Comparison of ENCODE assay signal across 9 cellular contexts in genomic region chr9:69919461-69920061, GRCh38.
DNase-seq lines count a peak whose midpoint lies in the region; ATAC-seq, FAIRE-seq and TF ChIP-seq lines count a peak whose summit lies in the region.
"Had no signal": no experiment of that assay in that cellular context is flagged by ENCODE, and none has a peak within 500 bp of the region (broad histone marks: within the 10 kb centered on the region; RNA-seq: fewer than 3 reads in every experiment).

No MANE protein-coding gene starts in this region.

- peak; percentile 59 for FAIRE-seq in GM19239 (lab: Jason Lieb, UNC)
- peak; percentile 92 for FAIRE-seq in GM12878 (lab: Jason Lieb, UNC)

- ATAC-seq in HG03342 (IDR thresholded peaks at IDR 0.05; ENCODE audit: unreplicated experiment) (peak; percentile 89), GM12878 (peak; percentile 93)
- peak; percentile 87 for ATAC-seq in stimulated activated naive CD8-positive, alpha-beta T cell treated with anti-CD3 and anti-CD28 coated beads, Interleukin-15, amount 100 ng/mL, for 72 hours

- POLR2A ChIA-PET in GM12878 (lab: Charles Lee): no interaction called here

- no peak overlapping the region for H3K4me2 ChIP-seq in GM12878 (ENCODE audit: control insufficient read depth, insufficient read depth)

- H3K36me3 Mint-ChIP-seq in immature natural killer cell: no peaks in the 10 kb centered on the region

- no peak overlapping the region for H3K27ac Mint-ChIP-seq in immature natural killer cell
- H3K27ac Mint-ChIP-seq in stimulated activated naive CD8-positive, alpha-beta T cell treated with anti-CD3 and anti-CD28 coated beads, Interleukin-15, amount 100 ng/mL, for 72 hours: no peak overlapping the region
- H3K27ac Mint-ChIP-seq: T-helper 1 cell treated with Interleukin-12 subunit alpha and Interleukin-12 subunit beta and Interleukin-4 antibody, amounts not matched to agents 30 μg/mL and 1 μg/mL, for 36 hours had no signal

- SMC1A ChIA-PET in GM12878 (lab: Charles Lee; ENCODE audit: uncharacterized antibody, unreplicated experiment): interaction anchor here (1.0 to 2.8 kb wide), 3 partner anchors 10 to 498 kb away, joined by 3 to 17 read pairs (median 8); no protein-coding TSS in a partner anchor

- 4% methylated on average over 2 of the region's 2 CpGs for WGBS in GM12878 (ENCODE audit: insufficient coverage, insufficient replicate concordance, low lambda C conversion rate, missing lambda C conversion rate)

- H3K27me3 ChIP-seq in GM12878 (replicated peaks in 1 of 2; ENCODE audit: control insufficient read depth in 2 of 2, insufficient read depth in 2 of 2, low read length in 1 of 2): no peaks in the 10 kb centered on the region

- in situ Hi-C loops in GM12878 (cut with MboI): loop anchor here (5.0 to 10.0 kb wide), 5 partner anchors 45 to 495 kb away; no protein-coding TSS in a partner anchor

- H3K9ac ChIP-seq in GM12878 (ENCODE audit: control insufficient read depth, insufficient read depth, low read length): no peak overlapping the region

- peaks cover 0 to 2% (median 0%) of the 10 kb centered on the region in 3 donors for H3K27me3 Mint-ChIP-seq in immature natural killer cell (ENCODE audit: low read depth in 3 of 3)
- H3K27me3 Mint-ChIP-seq in stimulated activated naive CD8-positive, alpha-beta T cell treated with anti-CD3 and anti-CD28 coated beads, Interleukin-15, amount 100 ng/mL, for 72 hours: peaks cover 23% of the 10 kb centered on the region

- H3K4me3 ChIP-seq in GM12878: no peak overlapping the region

- BruUV-seq in GM12878 (replicated peaks; lab: Mats Ljungman, UMichigan): no TSS peak

- H3K4me3 Mint-ChIP-seq in immature natural killer cell: no peak overlapping the region
- no peak overlapping the region for H3K4me3 Mint-ChIP-seq in stimulated activated naive CD8-positive, alpha-beta T cell treated with anti-CD3 and anti-CD28 coated beads, Interleukin-15, amount 100 ng/mL, for 72 hours
- H3K4me3 Mint-ChIP-seq: T-helper 1 cell treated with Interleukin-12 subunit alpha and Interleukin-12 subunit beta and Interleukin-4 antibody, amounts not matched to agents 30 μg/mL and 1 μg/mL, for 36 hours had no signal

- H3K27ac ChIP-seq in GM12878 (ENCODE audit: control insufficient read depth, insufficient read depth): no peak overlapping the region

- TF ChIP-seq EP300 in GM12878 (IDR thresholded peaks at IDR 0.05; ENCODE audit: borderline replicate concordance in 1 of 2, control insufficient read depth in 1 of 2, low read depth in 2 of 2, low read length in 2 of 2): no peak

- no peaks in the 10 kb centered on the region for H3K36me3 ChIP-seq in GM12878 (ENCODE audit: control insufficient read depth in 2 of 2, insufficient read depth in 2 of 2, low read length in 1 of 2)

- H3K4me1 Mint-ChIP-seq in immature natural killer cell: no peaks in the 10 kb centered on the region
- no peaks in the 10 kb centered on the region for H3K4me1 Mint-ChIP-seq in stimulated activated naive CD8-positive, alpha-beta T cell treated with anti-CD3 and anti-CD28 coated beads, Interleukin-15, amount 100 ng/mL, for 72 hours

- TF ChIP-seq POLR2A in GM12878 (IDR thresholded peaks at IDR 0.05; ENCODE audit: low read depth, low read length): no peak

- DNase-seq in DMS114 treated with DMSO at 0.1 percent for 48 hours (lab: John Stamatoyannopoulos, UW; ENCODE audit: unreplicated experiment): peak; percentile 36
- peak; percentile 10 for DNase-seq in GM19239 (ENCODE audit: insufficient read length, low spot score)
- peak; percentile 38 for DNase-seq in NCI-H460 (ENCODE audit: extremely low read depth, low read depth)
- DNase-seq in GM12878 (ENCODE audit: low read depth, low spot score): no peak
- peak; percentile 7 to 27 (median 19) for DNase-seq in immature natural killer cell
- DNase-seq in stimulated activated naive CD8-positive, alpha-beta T cell treated with anti-CD3 and anti-CD28 coated beads, Interleukin-15, amount 100 ng/mL, for 72 hours: peak in 1 of 2 donors; percentile 2
- no peak for DNase-seq in stimulated activated CD4-positive, alpha-beta T cell treated with anti-CD3 and anti-CD28 coated beads, Interleukin-4, amount 100 ng/mL, for 1 hour

- TF ChIP-seq CTCF in GM12878 (IDR thresholded peaks at IDR 0.05 in 2 of 3, conservative IDR thresholded peaks at IDR 0.05 in 1 of 3; ENCODE audit: control insufficient read depth in 2 of 3, extremely low read depth in 1 of 3, insufficient read depth in 1 of 3, low read depth in 3 of 3, low read length in 3 of 3): peak; percentile 58 to 71 (median 61)

- CTCF ChIA-PET in GM12878 (lab: Yijun Ruan, JAX): interaction anchor here (0.7 to 3.9 kb wide), 16 partner anchors 8 to 498 kb away, joined by 3 to 43 read pairs (median 4); partner anchors contain the start of gene APBA1

- no peak overlapping the region for H2AFZ ChIP-seq in GM12878 (ENCODE audit: control insufficient read depth, low read depth, low read length)

- RAD21 ChIA-PET in GM12878 (lab: Charles Lee; ENCODE audit: unreplicated experiment): interaction anchor here (1.4 to 2.4 kb wide), 3 partner anchors 51 to 497 kb away, joined by 3 to 9 read pairs (median 4); partner anchors contain the start of gene APBA1

- H3K9me3 Mint-ChIP-seq in immature natural killer cell: no peaks in the 10 kb centered on the region
- no peaks in the 10 kb centered on the region for H3K9me3 Mint-ChIP-seq in stimulated activated naive CD8-positive, alpha-beta T cell treated with anti-CD3 and anti-CD28 coated beads, Interleukin-15, amount 100 ng/mL, for 72 hours
- H3K9me3 Mint-ChIP-seq: T-helper 1 cell treated with Interleukin-12 subunit alpha and Interleukin-12 subunit beta and Interleukin-4 antibody, amounts not matched to agents 30 μg/mL and 1 μg/mL, for 36 hours had no signal

- intact Hi-C loops in GM12878 (cut with micrococcal nuclease; ENCODE audit: unreplicated experiment): loop anchor here (2.0 kb wide), 1 partner anchor 247 kb away; the partner anchor contains the start of gene APBA1

- no peaks in the 10 kb centered on the region for H4K20me1 ChIP-seq in GM12878 (ENCODE audit: control insufficient read depth, insufficient read depth)

- no peaks in the 10 kb centered on the region for H3K4me1 ChIP-seq in GM12878 (ENCODE audit: control insufficient read depth, insufficient read depth, low read length)

- no peaks in the 10 kb centered on the region for H3K9me3 ChIP-seq in GM12878 (replicated peaks; ENCODE audit: control insufficient read depth, insufficient read depth, low read length)

- no peaks in the 10 kb centered on the region for H3K79me2 ChIP-seq in GM12878 (ENCODE audit: control insufficient read depth, insufficient read depth, low read length)

- TF ChIP-seq RAD21 in GM12878 (IDR thresholded peaks at IDR 0.05; ENCODE audit: insufficient read depth, low read depth, low read length): peak; percentile 68

TF ChIP-seq in GM12878, 131 proteins besides CTCF, POLR2A, EP300 and RAD21:
- TF ChIP-seq SMC3 (IDR thresholded peaks at IDR 0.05; ENCODE audit: borderline replicate concordance, low read length): peak; percentile 52; the same call in 1 of the 2 replicates
- TF ChIP-seq ZNF207 (IDR thresholded peaks at IDR 0.05; ENCODE audit: borderline replicate concordance): no peak
- peak; percentile 39 for TF ChIP-seq RUNX3 (IDR thresholded peaks at IDR 0.05; ENCODE audit: low read length)

Comparison
In these comparisons a context has a peak if more than half of its experiments do, and no peak if none do; other contexts are left out.
1. DNase-seq: peak in DMS114 treated with DMSO at 0.1 percent for 48 hours (single experiment), GM19239 (single experiment), NCI-H460 (single experiment) and immature natural killer cell (3 of 3); none in GM12878 (single experiment) and stimulated activated CD4-positive, alpha-beta T cell treated with anti-CD3 and anti-CD28 coated beads, Interleukin-4, amount 100 ng/mL, for 1 hour (single experiment).
2. Peak in every context shown above with its lines, with median percentiles within 50 percentile points of each other: ATAC-seq.